ENCODE assay signal across 8 cellular contexts in genomic region chr10:73999703-74000102, GRCh38. TPM values are rescaled to one million over a fixed set of nuclear protein-coding genes. Genes with fewer than 3 reads are reported as not detected.
DNase-seq lines count a peak whose midpoint lies in the region; ATAC-seq and TF ChIP-seq lines count a peak whose summit lies in the region.

No MANE protein-coding gene starts in this region.

- no peak overlapping the region for H3K18ac ChIP-seq in trophoblast cell (ENCODE audit: low read length)

- no peak overlapping the region for H3K14ac ChIP-seq in trophoblast cell (ENCODE audit: low read length)

- BruUV-seq in Caco-2 (replicated peaks; lab: Mats Ljungman, UMichigan): TSS peak; percentile 30

- H3K27me3 ChIP-seq in Caco-2 (replicated peaks; ENCODE audit: control insufficient read depth, insufficient read depth, low read length): no peaks in the 10 kb centered on the region
- H3K27me3 ChIP-seq in trophoblast cell (ENCODE audit: insufficient read depth, low read length): no peaks in the 10 kb centered on the region

- POLR2A ChIA-PET in Caco-2 (lab: Charles Lee): interaction anchor here (0.6 to 2.5 kb wide), 12 partner anchors 9 to 826 kb away, joined by 3 to 19 read pairs (median 4); no protein-coding TSS in a partner anchor

- H4K12ac ChIP-seq in trophoblast cell (ENCODE audit: low read depth, low read length): peak overlapping the region; percentile 5

- H2AFZ ChIP-seq in trophoblast cell (ENCODE audit: insufficient read depth, low read length, poor library complexity): no peak overlapping the region

- intact Hi-C loops in Caco-2 (cut with micrococcal nuclease; ENCODE audit: unreplicated experiment): loop anchor here (5.0 kb wide), 1 partner anchor 83 kb away; no protein-coding TSS in a partner anchor

- peak overlapping the region; percentile 75 for H2BK120ac ChIP-seq in trophoblast cell (ENCODE audit: insufficient read depth, low read length, poor library complexity)

- peak overlapping the region; percentile 98 for H3K4me3 Mint-ChIP-seq in Caco-2 (ENCODE audit: unreplicated experiment)

- H3K4me1 ChIP-seq in Caco-2 (peaks cover 32% of the 10 kb centered on the region), trophoblast cell (ENCODE audit: control insufficient read depth in 1 of 2, insufficient read depth in 2 of 2, low read length in 2 of 2) (peaks cover 5% of the 10 kb centered on the region in 2 experiments)

- peaks cover 21% of the 10 kb centered on the region for H3K79me2 ChIP-seq in trophoblast cell (ENCODE audit: control insufficient read depth, insufficient read depth, low read length, poor library complexity)

- H3K4me3 ChIP-seq in Caco-2 (ENCODE audit: low read depth, low read length) (peak overlapping the region; percentile 100), fibroblast of pulmonary artery (replicated peaks; ENCODE audit: low read depth, low read length) (peak overlapping the region; percentile 98), trophoblast cell (ENCODE audit: low read depth, low read length) (no peak overlapping the region)

- H3K27me3 Mint-ChIP-seq in Caco-2 (ENCODE audit: insufficient read depth, unreplicated experiment): no peaks in the 10 kb centered on the region

- peak; percentile 5 for ATAC-seq in SK-N-SH treated with all-trans-retinoic acid at 6 μM for 48 hours

- H4K8ac ChIP-seq in trophoblast cell (ENCODE audit: low read depth, low read length): no peak overlapping the region

- H3K9ac ChIP-seq in trophoblast cell (ENCODE audit: low read length): no peak overlapping the region

- no peak overlapping the region for H2BK5ac ChIP-seq in trophoblast cell (ENCODE audit: low read depth, low read length, poor library complexity)

- H3K36me3 ChIP-seq in Caco-2 (ENCODE audit: control insufficient read depth, insufficient read depth, low read length): no peaks in the 10 kb centered on the region; the same call in 1 of the 2 replicates
- no peaks in the 10 kb centered on the region for H3K36me3 ChIP-seq in trophoblast cell (ENCODE audit: control insufficient read depth in 1 of 2, insufficient read depth in 2 of 2, low read length in 2 of 2)

- H3K9me3 ChIP-seq in Caco-2: no peaks in the 10 kb centered on the region
- no peaks in the 10 kb centered on the region for H3K9me3 ChIP-seq in trophoblast cell (ENCODE audit: insufficient read depth, low read depth, low read length)

- CTCF ChIA-PET in Caco-2 (lab: Charles Lee): interaction anchor here (0.6 to 2.0 kb wide), 8 partner anchors 30 to 1541 kb away, joined by 3 to 6 read pairs (median 5); no protein-coding TSS in a partner anchor

- H2AK5ac ChIP-seq in trophoblast cell (ENCODE audit: low read length): no peak overlapping the region

- DNase-seq in Caco-2 (no peak), fibroblast of pulmonary artery (ENCODE audit: low read depth) (peak; percentile 75), trophoblast cell (peak in 1 of 2 donors; percentile 51), SW 1271 (lab: John Stamatoyannopoulos, UW) (no peak), SIG-M5 (lab: John Stamatoyannopoulos, UW) (no peak), SKM-1 (lab: John Stamatoyannopoulos, UW; ENCODE audit: unreplicated experiment) (no peak)
- DNase-seq in stimulated activated CD4-positive, alpha-beta T cell treated with anti-CD3 and anti-CD28 coated beads, Interleukin-2, amount 100 ng/mL, for 24 hours: no peak

- H3K9me3 Mint-ChIP-seq in Caco-2 (ENCODE audit: unreplicated experiment): no peaks in the 10 kb centered on the region

- peaks cover 20% of the 10 kb centered on the region for H3K4me1 Mint-ChIP-seq in Caco-2 (ENCODE audit: low read depth, unreplicated experiment)

- H3K27ac ChIP-seq in trophoblast cell (ENCODE audit: low read depth, low read length): peak overlapping the region; percentile 81

- peaks cover 18% of the 10 kb centered on the region for H3K79me1 ChIP-seq in trophoblast cell (ENCODE audit: low read length)

- no CpG with 5 or more reads among the region's 1 CpG for WGBS in trophoblast cell (ENCODE audit: extremely low coverage, insufficient coverage, insufficient read length)

- no peak for TF ChIP-seq CTCF in Caco-2 (IDR thresholded peaks at IDR 0.05; ENCODE audit: insufficient read depth in 1 of 2, low read depth in 1 of 2, low read length in 1 of 2, severe bottlenecking in 1 of 2, unreplicated experiment in 1 of 2)
- TF ChIP-seq CTCF in fibroblast of pulmonary artery (IDR thresholded peaks at IDR 0.05; ENCODE audit: low read length, missing control alignments): no peak

- peak overlapping the region; percentile 81 for H3K4me2 ChIP-seq in trophoblast cell (ENCODE audit: low read length)

- H3K27ac Mint-ChIP-seq in Caco-2 (ENCODE audit: unreplicated experiment): peak overlapping the region; percentile 96

- H3K36me3 Mint-ChIP-seq in Caco-2 (ENCODE audit: insufficient read depth, unreplicated experiment): peaks cover 29% of the 10 kb centered on the region

- H2BK12ac ChIP-seq in trophoblast cell (ENCODE audit: low read length): no peak overlapping the region

- no peak overlapping the region for H4K91ac ChIP-seq in trophoblast cell (ENCODE audit: low read depth, low read length)

- H3K4ac ChIP-seq in trophoblast cell (ENCODE audit: low read depth, low read length): peak overlapping the region; percentile 98

- H3K23ac ChIP-seq in trophoblast cell (ENCODE audit: low read length): no peak overlapping the region

TF ChIP-seq in SK-N-SH treated with all-trans-retinoic acid at 6 μM for 48 hours, 23 proteins besides CTCF, POLR2A, EP300 and RAD21:
- TF ChIP-seq CREB5 (CRISPR knock-in tag; IDR thresholded peaks at IDR 0.05; ENCODE audit: low read depth): no peak
- TF ChIP-seq TCF4 (CRISPR knock-in tag; IDR thresholded peaks at IDR 0.05; ENCODE audit: borderline replicate concordance): no peak
- TF ChIP-seq ISL1 (CRISPR knock-in tag; IDR thresholded peaks at IDR 0.05): 0 out of 2 replicates have a peak, but pooled peaks have one; percentile 17
- no peak for TF ChIP-seq ZC3H10 (CRISPR knock-in tag; IDR thresholded peaks at IDR 0.05)

RNA-seq across cellular contexts. Expression of gene VCL, which starts 1.8 kb away (rescaled TPM):
- total RNA-seq in Caco-2 (2022): 92.2 and 113 TPM in 2 replicates
- 100 and 103 TPM in 2 replicates for polyA plus RNA-seq in trophoblast cell (2013)
